Comparison of ENCODE assay signal across 9 cellular contexts in genomic region chr22:46066691-46067090, GRCh38.
DNase-seq lines count a peak whose midpoint lies in the region; ATAC-seq and TF ChIP-seq lines count a peak whose summit lies in the region.
"Had no signal": no experiment of that assay in that cellular context is flagged by ENCODE, and none has a peak within 500 bp of the region (broad histone marks: within the 10 kb centered on the region; RNA-seq: fewer than 3 reads in every experiment).

No MANE protein-coding gene starts in this region.

- H3K9me3 ChIP-seq in ascending aorta (no peaks in the 10 kb centered on the region), right lobe of liver (no peaks in the 10 kb centered on the region)

- POLR2A ChIA-PET in activated naive CD8-positive, alpha-beta T cell treated with anti-CD3 and anti-CD28 coated beads, Interleukin-2, amount 10 ng/mL, durations not matched to agents 7 days and 5 days (lab: Charles Lee): no interaction called here

- no peak overlapping the region for H3K4me3 Mint-ChIP-seq in activated naive CD8-positive, alpha-beta T cell treated with anti-CD3 and anti-CD28 coated beads, Interleukin-2, amount 10 ng/mL, durations not matched to agents 7 days and 5 days
- no peak overlapping the region for H3K4me3 Mint-ChIP-seq in activated naive CD8-positive, alpha-beta T cell treated with anti-CD3 and anti-CD28 coated beads for 36 hours
- H3K4me3 Mint-ChIP-seq: activated T-helper 1 cell treated with anti-CD3 and anti-CD28 coated beads, Interleukin-12 subunit alpha, Interleukin-12 subunit beta, Interleukin-2, Interleukin-4 antibody, amounts not matched to agents 30 ng/mL and 10 ng/mL and 1 ng/mL, durations not matched to agents 14 hours and 24 hours and 36 hours had no signal

- ATAC-seq in activated naive CD8-positive, alpha-beta T cell treated with anti-CD3 and anti-CD28 coated beads, Interleukin-2, amount 10 ng/mL, durations not matched to agents 7 days and 5 days (ENCODE audit: low read depth): no peak
- ATAC-seq in right lobe of liver: no peak
- no peak for ATAC-seq in GM19455 (IDR thresholded peaks at IDR 0.05; ENCODE audit: unreplicated experiment)

- peaks cover 25 to 54% of the 10 kb centered on the region in 2 donors for H3K4me1 ChIP-seq in ascending aorta
- peaks cover 0 to 33% (median 8%) of the 10 kb centered on the region in 4 donors for H3K4me1 ChIP-seq in right lobe of liver

- no peaks in the 10 kb centered on the region for H3K27me3 ChIP-seq in ascending aorta
- no peaks in the 10 kb centered on the region for H3K27me3 ChIP-seq in right lobe of liver

- WGBS in right lobe of liver (ENCODE audit: insufficient coverage, low coverage, low lambda C conversion rate, missing lambda C conversion rate): 51% methylated on average over 11 of the region's 11 CpGs

- no peak overlapping the region for H3K27ac Mint-ChIP-seq in activated naive CD8-positive, alpha-beta T cell treated with anti-CD3 and anti-CD28 coated beads, Interleukin-2, amount 10 ng/mL, durations not matched to agents 7 days and 5 days
- no peak overlapping the region for H3K27ac Mint-ChIP-seq in activated naive CD8-positive, alpha-beta T cell treated with anti-CD3 and anti-CD28 coated beads for 36 hours
- H3K27ac Mint-ChIP-seq: activated T-helper 1 cell treated with anti-CD3 and anti-CD28 coated beads, Interleukin-12 subunit alpha, Interleukin-12 subunit beta, Interleukin-2, Interleukin-4 antibody, amounts not matched to agents 30 ng/mL and 10 ng/mL and 1 ng/mL, durations not matched to agents 14 hours and 24 hours and 36 hours had no signal

- DNase-seq in activated naive CD8-positive, alpha-beta T cell treated with anti-CD3 and anti-CD28 coated beads, Interleukin-2, amount 10 ng/mL, durations not matched to agents 7 days and 5 days: peak; percentile 4
- no peak for DNase-seq in activated naive CD8-positive, alpha-beta T cell treated with anti-CD3 and anti-CD28 coated beads for 36 hours
- DNase-seq in ascending aorta (ENCODE audit: low spot score in 2 of 2) (peak; percentile 8 to 60), right lobe of liver (peak; percentile 10 to 37 (median 22)), inferior parietal cortex (ENCODE audit: extremely low spot score) (no peak), activated gamma-delta T cell (lab: John Stamatoyannopoulos, UW) (no peak), EL (no peak)

- no peaks in the 10 kb centered on the region for H3K36me3 Mint-ChIP-seq in activated naive CD8-positive, alpha-beta T cell treated with anti-CD3 and anti-CD28 coated beads, Interleukin-2, amount 10 ng/mL, durations not matched to agents 7 days and 5 days
- H3K36me3 Mint-ChIP-seq in activated naive CD8-positive, alpha-beta T cell treated with anti-CD3 and anti-CD28 coated beads for 36 hours: no peaks in the 10 kb centered on the region

- TF ChIP-seq POLR2A in right lobe of liver (IDR thresholded peaks at IDR 0.05): no peak

- TF ChIP-seq CTCF in ascending aorta (IDR thresholded peaks at IDR 0.05) (no peak), right lobe of liver (IDR thresholded peaks at IDR 0.05) (no peak)

- H3K36me3 ChIP-seq in ascending aorta (peaks cover 0 to 5% of the 10 kb centered on the region in 2 donors), right lobe of liver (no peaks in the 10 kb centered on the region)

- H3K9me3 Mint-ChIP-seq in activated naive CD8-positive, alpha-beta T cell treated with anti-CD3 and anti-CD28 coated beads, Interleukin-2, amount 10 ng/mL, durations not matched to agents 7 days and 5 days: no peaks in the 10 kb centered on the region
- no peaks in the 10 kb centered on the region for H3K9me3 Mint-ChIP-seq in activated naive CD8-positive, alpha-beta T cell treated with anti-CD3 and anti-CD28 coated beads for 36 hours
- H3K9me3 Mint-ChIP-seq: activated T-helper 1 cell treated with anti-CD3 and anti-CD28 coated beads, Interleukin-12 subunit alpha, Interleukin-12 subunit beta, Interleukin-2, Interleukin-4 antibody, amounts not matched to agents 30 ng/mL and 10 ng/mL and 1 ng/mL, durations not matched to agents 14 hours and 24 hours and 36 hours had no signal

- H3K27ac ChIP-seq in ascending aorta (peak overlapping the region; percentile 99 to 100), right lobe of liver (peak overlapping the region; percentile 97 to 100 (median 99))

- H3K4me3 ChIP-seq in ascending aorta (peak overlapping the region; percentile 8 to 95), right lobe of liver (no peak overlapping the region)

- intact Hi-C loops in ascending aorta (cut with DNase I): no loop called here
- intact Hi-C loops in right lobe of liver (cut with DNase I): no loop called here

- H3K27me3 Mint-ChIP-seq in activated naive CD8-positive, alpha-beta T cell treated with anti-CD3 and anti-CD28 coated beads, Interleukin-2, amount 10 ng/mL, durations not matched to agents 7 days and 5 days: no peaks in the 10 kb centered on the region
- no peaks in the 10 kb centered on the region for H3K27me3 Mint-ChIP-seq in activated naive CD8-positive, alpha-beta T cell treated with anti-CD3 and anti-CD28 coated beads for 36 hours

- peaks cover 16% of the 10 kb centered on the region for H3K4me1 Mint-ChIP-seq in activated naive CD8-positive, alpha-beta T cell treated with anti-CD3 and anti-CD28 coated beads, Interleukin-2, amount 10 ng/mL, durations not matched to agents 7 days and 5 days
- peaks cover 31% of the 10 kb centered on the region for H3K4me1 Mint-ChIP-seq in activated naive CD8-positive, alpha-beta T cell treated with anti-CD3 and anti-CD28 coated beads for 36 hours

Comparison
In these comparisons a context has a peak if more than half of its experiments do, and no peak if none do; other contexts are left out.
1. DNase-seq: peak in activated naive CD8-positive, alpha-beta T cell treated with anti-CD3 and anti-CD28 coated beads, Interleukin-2, amount 10 ng/mL, durations not matched to agents 7 days and 5 days (single experiment), ascending aorta (2 of 2) and right lobe of liver (3 of 3); none in activated naive CD8-positive, alpha-beta T cell treated with anti-CD3 and anti-CD28 coated beads for 36 hours (single experiment), inferior parietal cortex (single experiment), activated gamma-delta T cell (single experiment) and EL (single experiment).
2. H3K4me3 ChIP-seq: peak in ascending aorta (2 of 2); none in right lobe of liver (0 of 3).